Comparison of ENCODE assay signal across 23 cellular contexts in the genomic region with DNA sequence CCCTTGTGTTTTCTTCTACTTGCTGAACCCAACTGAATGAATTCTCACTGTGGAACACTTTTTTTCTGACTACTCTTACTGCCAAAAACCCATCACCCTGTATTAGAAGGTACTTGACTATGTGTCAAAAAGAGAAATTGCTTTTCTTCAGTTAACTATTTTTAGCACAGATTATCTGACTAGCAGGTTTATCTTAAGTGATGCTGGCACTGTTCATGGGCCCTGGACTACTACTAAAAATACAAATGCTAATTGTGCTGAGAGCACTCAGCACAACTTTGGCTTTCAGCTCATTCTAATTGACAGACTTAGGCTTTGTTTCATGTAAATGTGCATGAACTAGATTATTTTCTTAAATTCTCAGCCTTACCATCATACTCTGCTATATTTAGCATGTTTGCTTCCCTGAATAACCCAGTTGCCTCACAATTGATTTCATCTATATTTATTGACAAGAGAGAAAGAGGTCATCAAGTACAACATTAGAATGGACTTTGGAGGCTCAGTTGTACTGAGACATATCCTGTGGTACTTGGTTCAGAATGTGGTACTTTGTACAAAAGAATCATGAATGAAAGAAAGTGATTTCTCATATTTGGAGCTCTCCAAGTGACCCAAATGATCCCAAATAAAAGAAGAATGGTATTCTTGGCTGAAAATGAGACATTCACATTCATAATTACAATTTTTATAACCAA.
DNase-seq lines count a peak whose midpoint lies in the region; ATAC-seq and TF ChIP-seq lines count a peak whose summit lies in the region.
"Had no signal": no experiment of that assay in that cellular context is flagged by ENCODE, and none has a peak within 500 bp of the region (broad histone marks: within the 10 kb centered on the region; RNA-seq: fewer than 3 reads in every experiment).

No MANE protein-coding gene starts in this region.

- no peak for DNase-seq in Right ventricle myocardium inferior (ENCODE audit: missing footprints)
- no peak for DNase-seq in cardiac septum (ENCODE audit: low spot score)
- DNase-seq in heart left ventricle, result peak in 4 of 5 donors; percentile 27 to 42 (median 34)
- DNase-seq in medulla oblongata (ENCODE audit: extremely low spot score), result peak; percentile 2
- DNase-seq in GM10266 (ENCODE audit: extremely low spot score), result no peak
- no peak for DNase-seq in NCI-H128 (lab: John Stamatoyannopoulos, UW; ENCODE audit: unreplicated experiment)
- DNase-seq: CD8-positive, alpha-beta memory T cell; DMS79 treated with DMSO at 0.1 percent for 48 hours; GOT3; HFFc6; IMR-90; KG1; MG63; NCI-H1417; NCI-H1694 treated with DMSO at 0.1 percent for 48 hours; NCI-H2081; NCI-H2227 treated with DMSO at 0.1 percent for 48 hours; NCI-H526 treated with DMSO at 0.1 percent for 48 hours; RPMI8226; SHP77 treated with DMSO at 0.1 percent for 48 hours had no signal

- H3K9me3 ChIP-seq in heart left ventricle, result no peaks in the 10 kb centered on the region
- H3K9me3 ChIP-seq: HAP-1, MG63 had no signal

- H3K4me1 ChIP-seq in heart left ventricle, result peaks cover 0 to 17% (median 0%) of the 10 kb centered on the region in 12 donors
- H3K4me1 ChIP-seq: HAP-1 had no signal

- TF ChIP-seq CTCF in heart left ventricle (IDR thresholded peaks at IDR 0.05) (no peak), GM10266 (IDR thresholded peaks at IDR 0.05; ENCODE audit: control insufficient read depth, insufficient read depth, low read depth, missing control alignments) (no peak)

- ATAC-seq in Right ventricle myocardium inferior (peak; percentile 91), heart left ventricle (peak; percentile 93 to 97 (median 96)), HG03378 (IDR thresholded peaks at IDR 0.05; ENCODE audit: unreplicated experiment) (no peak)

- no peak for TF ChIP-seq POLR2A in heart left ventricle (IDR thresholded peaks at IDR 0.05)

- intact Hi-C loops in Right ventricle myocardium inferior (cut with DNase I), result loop anchor here (5.0 to 10.0 kb wide), 2 partner anchors 74 to 234 kb away; no protein-coding TSS in a partner anchor
- intact Hi-C loops in cardiac septum (cut with DNase I), result loop anchor here (10.0 kb wide), 1 partner anchor 236 kb away; no protein-coding TSS in a partner anchor
- intact Hi-C loops in heart left ventricle (cut with DNase I), result loop anchor here in 3 of 10 donors (5.0 to 10.0 kb wide), 3 partner anchors 84 to 239 kb away; no protein-coding TSS in a partner anchor

- H3K4me3 ChIP-seq in heart left ventricle, result no peak overlapping the region
- H3K4me3 ChIP-seq: HAP-1, MG63 had no signal

- peak overlapping the region in 11 of 12 donors; percentile 17 to 72 (median 56) for H3K27ac ChIP-seq in heart left ventricle
- H3K27ac ChIP-seq: 22Rv1 had no signal

- H3K36me3 ChIP-seq in heart left ventricle, result no peaks in the 10 kb centered on the region
- H3K36me3 ChIP-seq: HAP-1, MG63 had no signal

- no peaks in the 10 kb centered on the region for H3K27me3 ChIP-seq in heart left ventricle
- H3K27me3 ChIP-seq: MG63 had no signal

Comparison
In these comparisons a context has a peak if more than half of its experiments do, and no peak if none do; other contexts are left out.
1. DNase-seq: peak in heart left ventricle (4 of 5) and medulla oblongata (single experiment); none in Right ventricle myocardium inferior (single experiment), cardiac septum (single experiment), GM10266 (single experiment) and NCI-H128 (single experiment).